In genomic region chrX:10769696-10770619, GRCh38 we compare ENCODE assay signal across 9 cellular contexts.
A peak's percentile ranks its signal among the peaks of the same experiment; 100 is the strongest.
DNase-seq lines count a peak whose midpoint lies in the region; ATAC-seq and TF ChIP-seq lines count a peak whose summit lies in the region.
"Had no signal": no experiment of that assay in that cellular context is flagged by ENCODE, and none has a peak within 500 bp of the region (broad histone marks: within the 10 kb centered on the region; RNA-seq: fewer than 3 reads in every experiment).

No MANE protein-coding gene starts in this region.

- H3K27me3 ChIP-seq in subcutaneous abdominal adipose tissue (ENCODE audit: control insufficient read depth in 5 of 5, insufficient read depth in 4 of 5, low read length in 5 of 5), result no peaks in the 10 kb centered on the region
- peaks cover 0 to 60% (median 21%) of the 10 kb centered on the region in 45 donors for H3K27me3 ChIP-seq in dorsolateral prefrontal cortex

- DNase-seq in HS-27A (ENCODE audit: low read depth) (peak; percentile 5), NCI-H526 (lab: John Stamatoyannopoulos, UW) (peak; percentile 47 to 61), fibroblast of the aortic adventitia (ENCODE audit: low read depth) (peak; percentile 52), KBM-7 (no peak), dorsolateral prefrontal cortex (no peak)
- no peak for DNase-seq in activated CD8-positive, alpha-beta memory T cell treated with anti-CD3 and anti-CD28 coated beads for 24 hours
- DNase-seq: activated naive CD4-positive, alpha-beta T cell treated with anti-CD3 and anti-CD28 coated beads for 36 hours had no signal

- intact Hi-C loops in dorsolateral prefrontal cortex (cut with DNase I), result no loop called here

- H3K9ac ChIP-seq in subcutaneous abdominal adipose tissue (ENCODE audit: low read length in 5 of 5), result peak overlapping the region in 1 of 5 donors; percentile 49

- H3K9me3 ChIP-seq in subcutaneous abdominal adipose tissue (ENCODE audit: control insufficient read depth in 5 of 5, low read length in 5 of 5), result no peaks in the 10 kb centered on the region

- TF ChIP-seq CTCF in fibroblast of the aortic adventitia (IDR thresholded peaks at IDR 0.05; ENCODE audit: insufficient read depth, low read length), result no peak
- no peak for TF ChIP-seq CTCF in dorsolateral prefrontal cortex (IDR thresholded peaks at IDR 0.05 in 54 of 56, conservative IDR thresholded peaks at IDR 0.05 in 2 of 56; ENCODE audit: low read depth in 1 of 56, partially characterized antibody in 56 of 56)

- H3K36me3 ChIP-seq in subcutaneous abdominal adipose tissue (ENCODE audit: control insufficient read depth in 5 of 5, insufficient read depth in 5 of 5, low read length in 5 of 5), result no peaks in the 10 kb centered on the region

- H3K4me3 ChIP-seq in fibroblast of the aortic adventitia (ENCODE audit: low read depth, low read length), result no peak overlapping the region
- peak overlapping the region in 3 of 5 donors; percentile 25 to 45 (median 45) for H3K4me3 ChIP-seq in subcutaneous abdominal adipose tissue (ENCODE audit: low read depth in 1 of 5, low read length in 5 of 5)
- H3K4me3 ChIP-seq in dorsolateral prefrontal cortex, result peak overlapping the region in 21 of 59 donors; percentile 2 to 44 (median 16)

- peak overlapping the region; percentile 64 for H3K27ac ChIP-seq in subcutaneous abdominal adipose tissue (ENCODE audit: low read depth, low read length)
- H3K27ac ChIP-seq in dorsolateral prefrontal cortex, result peak overlapping the region in 1 of 59 donors; percentile 14

- H3K4me1 ChIP-seq in subcutaneous abdominal adipose tissue (ENCODE audit: control insufficient read depth in 5 of 5, insufficient read depth in 5 of 5, low read length in 5 of 5), result peaks cover 0 to 4% (median 0%) of the 10 kb centered on the region in 5 donors

- ATAC-seq in GM21576 (IDR thresholded peaks at IDR 0.05; ENCODE audit: unreplicated experiment), result no peak

- in situ Hi-C loops in KBM-7 (cut with MboI; ENCODE audit: low pct_unique_long_range_greater_than_20kb, low sequenced_read_pairs), result no loop called here

Comparison
In these comparisons a context has a peak if more than half of its experiments do, and no peak if none do; other contexts are left out.
1. DNase-seq: peak in HS-27A (single experiment), NCI-H526 (2 of 2) and fibroblast of the aortic adventitia (single experiment); none in KBM-7 (single experiment), dorsolateral prefrontal cortex (0 of 10) and activated CD8-positive, alpha-beta memory T cell treated with anti-CD3 and anti-CD28 coated beads for 24 hours (single experiment).